Comparison of ENCODE assay signal across 34 cellular contexts in the genomic region with DNA sequence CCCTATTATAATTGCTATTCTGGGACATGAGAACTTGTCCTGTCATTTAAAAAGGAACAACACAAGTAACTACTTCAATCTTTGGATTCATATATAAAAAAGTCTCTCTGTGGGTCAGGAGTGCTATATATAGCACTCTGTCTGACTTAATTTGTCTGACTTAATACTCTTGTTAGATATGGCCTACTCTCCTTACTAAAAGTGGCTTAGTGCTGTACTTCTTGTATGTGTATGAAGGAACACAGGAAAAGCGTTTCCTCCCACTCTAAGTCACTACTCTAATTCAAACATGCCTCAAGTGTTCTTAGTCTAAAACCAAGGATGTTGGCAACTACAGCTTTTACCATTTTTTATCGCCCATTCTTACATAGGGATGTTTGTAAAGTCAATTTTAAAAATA.
"Had no signal": no experiment of that assay in that cellular context is flagged by ENCODE, and none has a peak within 500 bp of the region (broad histone marks: within the 10 kb centered on the region; RNA-seq: fewer than 3 reads in every experiment).

No MANE protein-coding gene starts in this region.

- DNase-seq: Karpas-422, Kasumi-1, MG63, MM.1S, MV-4-11, NCI-H1048, NCI-H1092, NCI-H1092 treated with DMSO at 0.1 percent for 48 hours, NCI-H1105, NCI-H1105 treated with DMSO at 0.1 percent for 48 hours, NCI-H1417, NCI-H1417 treated with DMSO at 0.1 percent for 48 hours, NCI-H1436, NCI-H1436 treated with DMSO at 0.1 percent for 48 hours, NCI-H146, NCI-H1694, NCI-H1694 treated with DMSO at 0.1 percent for 48 hours, NCI-H187, NCI-H187 treated with DMSO at 0.1 percent for 48 hours, NCI-H1930, NCI-H2029, NCI-H2029 treated with DMSO at 0.1 percent for 48 hours, NCI-H2081, NCI-H2081 treated with DMSO at 0.1 percent for 48 hours, NCI-H2107, NCI-H2171, NCI-H2171 treated with DMSO at 0.1 percent for 48 hours, NCI-H2227 treated with DMSO at 0.1 percent for 48 hours, NCI-H226, NCI-H345, NCI-H446, NCI-H446 treated with DMSO at 0.1 percent for 48 hours, NCI-H510A had no signal

- H3K27me3 ChIP-seq: MG63 had no signal

- H3K4me3 ChIP-seq: MG63 had no signal

- H3K27ac ChIP-seq: KMS-11 had no signal

- H3K36me3 ChIP-seq: MG63 had no signal

- H3K9me3 ChIP-seq: MG63 had no signal
